Comparison of ENCODE assay signal across 7 cellular contexts in the genomic region with DNA sequence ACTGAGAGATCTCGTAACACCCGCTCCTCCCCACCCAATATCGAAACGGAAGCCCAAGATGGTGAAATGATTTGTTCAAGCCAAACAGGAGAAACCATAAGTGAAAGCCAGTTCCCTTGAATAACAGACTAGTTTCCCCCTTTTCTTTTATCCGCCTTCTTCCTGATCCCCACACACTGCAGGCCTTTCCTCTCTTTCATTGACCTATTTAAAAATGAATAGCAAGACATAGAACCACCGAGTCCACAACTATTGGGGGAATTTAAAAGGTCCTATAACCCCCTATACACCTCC. TPM values are rescaled to one million over a fixed set of nuclear protein-coding genes. Genes with fewer than 3 reads are reported as not detected.
DNase-seq lines count a peak whose midpoint lies in the region; ATAC-seq and TF ChIP-seq lines count a peak whose summit lies in the region.

No MANE protein-coding gene starts in this region.

- peaks cover 4% of the 10 kb centered on the region; the same call in 1 of the 2 replicates for H3K36me3 Mint-ChIP-seq in HFFc6 (ENCODE audit: low read depth)
- H3K36me3 Mint-ChIP-seq in activated T-helper 1 cell treated with anti-CD3 and anti-CD28 coated beads, Interleukin-12 subunit alpha, Interleukin-12 subunit beta, Interleukin-2, Interleukin-4 antibody, amounts not matched to agents 30 ng/mL and 10 ng/mL and 1 ng/mL, durations not matched to agents 14 hours and 24 hours and 36 hours (ENCODE audit: low read depth): peaks cover 25% of the 10 kb centered on the region

- H3K4me1 Mint-ChIP-seq in HFFc6 (ENCODE audit: low read depth): peaks cover 28% of the 10 kb centered on the region
- peaks cover 39% of the 10 kb centered on the region for H3K4me1 Mint-ChIP-seq in activated T-helper 1 cell treated with anti-CD3 and anti-CD28 coated beads, Interleukin-12 subunit alpha, Interleukin-12 subunit beta, Interleukin-2, Interleukin-4 antibody, amounts not matched to agents 30 ng/mL and 10 ng/mL and 1 ng/mL, durations not matched to agents 14 hours and 24 hours and 36 hours (ENCODE audit: low read depth)

- intact Hi-C loops in activated T-helper 1 cell treated with anti-CD3 and anti-CD28 coated beads, Interleukin-12 subunit alpha, Interleukin-12 subunit beta, Interleukin-2, Interleukin-4 antibody, amounts not matched to agents 30 ng/mL and 10 ng/mL and 1 ng/mL, durations not matched to agents 14 hours and 24 hours and 36 hours (cut with micrococcal nuclease): loop anchor here (1.0 to 2.0 kb wide), 18 partner anchors 23 to 1869 kb away; partner anchors contain the start of genes ADPRH, ARHGAP31, GSK3B and GTF2E1

- no peaks in the 10 kb centered on the region for H3K9me3 Mint-ChIP-seq in HFFc6
- no peaks in the 10 kb centered on the region for H3K9me3 Mint-ChIP-seq in activated T-helper 1 cell treated with anti-CD3 and anti-CD28 coated beads, Interleukin-12 subunit alpha, Interleukin-12 subunit beta, Interleukin-2, Interleukin-4 antibody, amounts not matched to agents 30 ng/mL and 10 ng/mL and 1 ng/mL, durations not matched to agents 14 hours and 24 hours and 36 hours

- H3K27me3 Mint-ChIP-seq in HFFc6 (ENCODE audit: insufficient read depth): peaks cover 2% of the 10 kb centered on the region; the same call in 1 of the 2 replicates
- H3K27me3 Mint-ChIP-seq in activated T-helper 1 cell treated with anti-CD3 and anti-CD28 coated beads, Interleukin-12 subunit alpha, Interleukin-12 subunit beta, Interleukin-2, Interleukin-4 antibody, amounts not matched to agents 30 ng/mL and 10 ng/mL and 1 ng/mL, durations not matched to agents 14 hours and 24 hours and 36 hours (ENCODE audit: insufficient read depth): peaks cover 2% of the 10 kb centered on the region

- no peak for TF ChIP-seq CTCF in HFFc6 (IDR thresholded peaks at IDR 0.05)

- no peak for DNase-seq in HFFc6
- no peak for DNase-seq in activated T-helper 1 cell treated with anti-CD3 and anti-CD28 coated beads, Interleukin-12 subunit alpha, Interleukin-12 subunit beta, Interleukin-2, Interleukin-4 antibody, amounts not matched to agents 30 ng/mL and 10 ng/mL and 1 ng/mL, durations not matched to agents 14 hours and 24 hours and 36 hours (ENCODE audit: low spot score)
- no peak for DNase-seq in LoVo (ENCODE audit: low spot score)

- H3K27me3 ChIP-seq in iPS-18a (ENCODE audit: control insufficient read depth, insufficient read depth, low read length): no peaks in the 10 kb centered on the region
- no peaks in the 10 kb centered on the region for H3K27me3 ChIP-seq in stomach smooth muscle (ENCODE audit: control insufficient read depth in 1 of 2, insufficient read depth in 2 of 2, low read length in 2 of 2)

- H3K36me3 ChIP-seq in iPS-18a (ENCODE audit: control insufficient read depth, low read depth, low read length) (peaks cover 18% of the 10 kb centered on the region), stomach smooth muscle (ENCODE audit: control insufficient read depth in 2 of 2, insufficient read depth in 2 of 2, low read length in 2 of 2) (peaks cover 0 to 7% of the 10 kb centered on the region in 2 donors)

- H3K4me1 ChIP-seq in iPS-18a (ENCODE audit: control insufficient read depth, low read depth, low read length) (peaks cover 8% of the 10 kb centered on the region), stomach smooth muscle (ENCODE audit: control insufficient read depth, insufficient read depth, low read length) (peaks cover 5% of the 10 kb centered on the region)

- no peak for ATAC-seq in HG03457 (IDR thresholded peaks at IDR 0.05; ENCODE audit: unreplicated experiment)
- ATAC-seq in HG02623 (IDR thresholded peaks at IDR 0.05; ENCODE audit: unreplicated experiment): no peak

- peak overlapping the region; percentile 94 for H3K27ac Mint-ChIP-seq in HFFc6
- peak overlapping the region; percentile 96 for H3K27ac Mint-ChIP-seq in activated T-helper 1 cell treated with anti-CD3 and anti-CD28 coated beads, Interleukin-12 subunit alpha, Interleukin-12 subunit beta, Interleukin-2, Interleukin-4 antibody, amounts not matched to agents 30 ng/mL and 10 ng/mL and 1 ng/mL, durations not matched to agents 14 hours and 24 hours and 36 hours

- no peaks in the 10 kb centered on the region for H3K9me3 ChIP-seq in iPS-18a (ENCODE audit: control insufficient read depth, low read depth, low read length)
- no peaks in the 10 kb centered on the region for H3K9me3 ChIP-seq in stomach smooth muscle (ENCODE audit: control insufficient read depth in 2 of 2, low read length in 2 of 2)

- H3K9ac ChIP-seq in iPS-18a (ENCODE audit: low read length) (peak overlapping the region; percentile 54), stomach smooth muscle (ENCODE audit: low read length in 2 of 2) (peak overlapping the region; percentile 89 to 91)

- peak overlapping the region; percentile 75 for H3K4me3 ChIP-seq in iPS-18a (ENCODE audit: low read length)
- peak overlapping the region; percentile 72 to 89 for H3K4me3 ChIP-seq in stomach smooth muscle (ENCODE audit: low read length in 2 of 2)

- peak overlapping the region; percentile 97 for H3K4me3 Mint-ChIP-seq in HFFc6
- peak overlapping the region; percentile 91 for H3K4me3 Mint-ChIP-seq in activated T-helper 1 cell treated with anti-CD3 and anti-CD28 coated beads, Interleukin-12 subunit alpha, Interleukin-12 subunit beta, Interleukin-2, Interleukin-4 antibody, amounts not matched to agents 30 ng/mL and 10 ng/mL and 1 ng/mL, durations not matched to agents 14 hours and 24 hours and 36 hours

- H3K27ac ChIP-seq in iPS-18a (ENCODE audit: low read length) (peak overlapping the region; percentile 69), stomach smooth muscle (ENCODE audit: low read length) (peak overlapping the region; percentile 86)

RNA-seq across cellular contexts. Expression of gene COX17, which starts 0.4 kb away (rescaled TPM):
- 10 to 100 TPM; 28.9 to 41.0 (median 35.2) TPM for total RNA-seq in HFFc6 (2021; fragmentation: NEBNext Ultra II Directional; extraction: Animal tissue kit (Norgen Biotek cat#: 25700))
- 62.2 and 70.7 TPM in 2 replicates for total RNA-seq in activated T-helper 1 cell treated with anti-CD3 and anti-CD28 coated beads, Interleukin-12 subunit alpha, Interleukin-12 subunit beta, Interleukin-2, Interleukin-4 antibody, amounts not matched to agents 30 ng/mL and 10 ng/mL and 1 ng/mL, durations not matched to agents 14 hours and 24 hours and 36 hours

RNA-seq across cellular contexts. Expression of gene POPDC2, which starts 17.2 kb away (rescaled TPM):
- under 1 TPM in 4 of 6 experiments, not detected in 2; 0.14 to 0.98 (median 0.70) TPM for total RNA-seq in HFFc6 (2021; fragmentation: NEBNext Ultra II Directional; extraction: Animal tissue kit (Norgen Biotek cat#: 25700))
- 1.0 and 1.2 TPM in 2 replicates for total RNA-seq in activated T-helper 1 cell treated with anti-CD3 and anti-CD28 coated beads, Interleukin-12 subunit alpha, Interleukin-12 subunit beta, Interleukin-2, Interleukin-4 antibody, amounts not matched to agents 30 ng/mL and 10 ng/mL and 1 ng/mL, durations not matched to agents 14 hours and 24 hours and 36 hours

RNA-seq across cellular contexts. Expression of gene CFAP91, which starts 25.2 kb away (rescaled TPM):
- not detected for total RNA-seq in HFFc6 (2021; fragmentation: NEBNext Ultra II Directional; extraction: Animal tissue kit (Norgen Biotek cat#: 25700))
- 0.24 TPM in 1 of 2 replicates, not detected in the other for total RNA-seq in activated T-helper 1 cell treated with anti-CD3 and anti-CD28 coated beads, Interleukin-12 subunit alpha, Interleukin-12 subunit beta, Interleukin-2, Interleukin-4 antibody, amounts not matched to agents 30 ng/mL and 10 ng/mL and 1 ng/mL, durations not matched to agents 14 hours and 24 hours and 36 hours
